Comparison of ENCODE assay signal across 11 cellular contexts in genomic region chr9:84711936-84712335, GRCh38. TPM values are rescaled to one million over a fixed set of nuclear protein-coding genes. Genes with fewer than 3 reads are reported as not detected.
DNase-seq lines count a peak whose midpoint lies in the region; ATAC-seq and TF ChIP-seq lines count a peak whose summit lies in the region.
"Had no signal": no experiment of that assay in that cellular context is flagged by ENCODE, and none has a peak within 500 bp of the region (broad histone marks: within the 10 kb centered on the region; RNA-seq: fewer than 3 reads in every experiment).

No MANE protein-coding gene starts in this region.

- no peak for TF ChIP-seq CTCF in SK-N-SH (IDR thresholded peaks at IDR 0.05)

- DNase-seq in SK-N-SH, result peak; percentile 16
- peak; percentile 86 for DNase-seq in RPMI7951 (ENCODE audit: low read depth)
- DNase-seq in epithelial cell of prostate (ENCODE audit: low read depth, low spot score), result peak; percentile 33
- DNase-seq in NCI-H2029 treated with DMSO at 0.1 percent for 48 hours (lab: John Stamatoyannopoulos, UW), result no peak
- no peak for DNase-seq in activated T-cell treated with anti-CD3 and anti-CD28 coated beads, Interleukin-2, amount 50 U/mL, for 4 hours
- DNase-seq: BE2C had no signal

- peaks cover 0 to 6% of the 10 kb centered on the region in 2 experiments; a peak in 1 of 4 replicates for H3K4me1 ChIP-seq in SK-N-SH (ENCODE audit: control insufficient read depth in 1 of 2, insufficient read depth in 2 of 2, low read depth in 1 of 2, low read length in 1 of 2)
- H3K4me1 ChIP-seq: BE2C had no signal

- H3K4me3 Mint-ChIP-seq in activated T-cell treated with anti-CD3 and anti-CD28 coated beads, Interleukin-2, amount 50 U/mL, for 4 hours, result no peak overlapping the region
- H3K4me3 Mint-ChIP-seq: nephron had no signal

- no peak for ATAC-seq in SK-N-SH treated with all-trans-retinoic acid at 6 μM for 48 hours
- ATAC-seq in activated T-cell treated with anti-CD3 and anti-CD28 coated beads, Interleukin-2, amount 50 U/mL, for 4 hours, result no peak
- ATAC-seq in HG02623 (IDR thresholded peaks at IDR 0.05; ENCODE audit: unreplicated experiment), result no peak

- no peak overlapping the region for H3K9ac ChIP-seq in SK-N-SH

- peak in 1 of 2 experiments; percentile 19; a peak in 1 of 4 replicates for TF ChIP-seq EP300 in SK-N-SH (IDR thresholded peaks at IDR 0.05; ENCODE audit: borderline replicate concordance in 1 of 2, low read depth in 1 of 2, low read length in 1 of 2)

- H3K36me3 Mint-ChIP-seq in activated T-cell treated with anti-CD3 and anti-CD28 coated beads, Interleukin-2, amount 50 U/mL, for 4 hours (ENCODE audit: insufficient read depth), result no peaks in the 10 kb centered on the region

- no peaks in the 10 kb centered on the region for H3K9me3 ChIP-seq in SK-N-SH
- H3K9me3 ChIP-seq: BE2C had no signal

- POLR2A ChIA-PET in SK-N-SH (lab: Yijun Ruan, JAX), result no interaction called here

- H3K36me3 ChIP-seq in SK-N-SH (replicated peaks in 1 of 2; ENCODE audit: control insufficient read depth in 1 of 2, insufficient read depth in 2 of 2, low read length in 1 of 2), result no peaks in the 10 kb centered on the region
- H3K36me3 ChIP-seq: BE2C had no signal

- peaks cover 17% of the 10 kb centered on the region for H3K4me1 Mint-ChIP-seq in activated T-cell treated with anti-CD3 and anti-CD28 coated beads, Interleukin-2, amount 50 U/mL, for 4 hours (ENCODE audit: low read depth)

- no peak for TF ChIP-seq RAD21 in SK-N-SH (IDR thresholded peaks at IDR 0.05; ENCODE audit: low read length)

- CTCF ChIA-PET in SK-N-SH (lab: Yijun Ruan, JAX), result interaction anchor here (1.2 to 1.3 kb wide), 2 partner anchors 14 to 315 kb away, joined by 3 read pairs; no protein-coding TSS in a partner anchor

- WGBS in SK-N-SH (ENCODE audit: low lambda C conversion rate), result 65% methylated on average over 6 of the region's 6 CpGs

- H3K27me3 Mint-ChIP-seq in activated T-cell treated with anti-CD3 and anti-CD28 coated beads, Interleukin-2, amount 50 U/mL, for 4 hours (ENCODE audit: low read depth), result peaks cover 2% of the 10 kb centered on the region

- H3K4me2 ChIP-seq in SK-N-SH, result no peak overlapping the region

- no peaks in the 10 kb centered on the region for H3K27me3 ChIP-seq in SK-N-SH (ENCODE audit: insufficient read depth)
- H3K27me3 ChIP-seq: BE2C had no signal

- no peaks in the 10 kb centered on the region for H3K9me2 ChIP-seq in SK-N-SH

- H3K4me3 ChIP-seq in SK-N-SH (ENCODE audit: low read depth in 2 of 2, low read length in 1 of 2), result no peak overlapping the region

- no peaks in the 10 kb centered on the region for H3K79me2 ChIP-seq in SK-N-SH (ENCODE audit: insufficient read depth)

- H3K27ac ChIP-seq in SK-N-SH (ENCODE audit: low read depth in 2 of 2, low read length in 1 of 2), result no peak overlapping the region
- no peak overlapping the region for H3K27ac ChIP-seq in epithelial cell of prostate
- peak overlapping the region; percentile 27 for H3K27ac ChIP-seq in temporal lobe (ENCODE audit: low read depth, low read length)

- no peak overlapping the region for H2AFZ ChIP-seq in SK-N-SH (ENCODE audit: low read depth)

- H4K20me1 ChIP-seq in SK-N-SH (ENCODE audit: insufficient read depth), result no peaks in the 10 kb centered on the region

- H3K9me3 Mint-ChIP-seq in activated T-cell treated with anti-CD3 and anti-CD28 coated beads, Interleukin-2, amount 50 U/mL, for 4 hours, result no peaks in the 10 kb centered on the region
- H3K9me3 Mint-ChIP-seq: nephron had no signal

- no peaks in the 10 kb centered on the region for H3F3A ChIP-seq in SK-N-SH (replicated peaks; ENCODE audit: insufficient read depth)

TF ChIP-seq in SK-N-SH, 30 proteins besides CTCF, POLR2A, EP300 and RAD21:
- TF ChIP-seq EZH2phosphoT487 (IDR thresholded peaks at IDR 0.05; ENCODE audit: borderline replicate concordance, low read depth) (no peak), ELF1 (IDR thresholded peaks at IDR 0.05) (no peak), TCF12 (IDR thresholded peaks at IDR 0.05) (no peak), RCOR1 (IDR thresholded peaks at IDR 0.05; ENCODE audit: low read length) (0 out of 2 replicates have a peak, but pooled peaks have one; percentile 25)
TF ChIP-seq in SK-N-SH: peak in this region for 1.

TF ChIP-seq in SK-N-SH treated with all-trans-retinoic acid at 6 μM for 48 hours, 23 proteins besides CTCF, POLR2A, EP300 and RAD21:
- TF ChIP-seq CSDC2 (CRISPR knock-in tag; IDR thresholded peaks at IDR 0.05) (no peak), ESRRG (CRISPR knock-in tag; IDR thresholded peaks at IDR 0.05) (no peak), TSHZ2 (CRISPR knock-in tag; IDR thresholded peaks at IDR 0.05) (no peak), ISL1 (CRISPR knock-in tag; IDR thresholded peaks at IDR 0.05) (no peak), ZNF565 (CRISPR knock-in tag; conservative IDR thresholded peaks at IDR 0.05; ENCODE audit: low read depth) (no peak), ARNTL (CRISPR knock-in tag; IDR thresholded peaks at IDR 0.05; ENCODE audit: borderline replicate concordance, low read depth) (no peak), ZFP30 (CRISPR knock-in tag; IDR thresholded peaks at IDR 0.05) (no peak), PPARA (CRISPR knock-in tag; IDR thresholded peaks at IDR 0.05; ENCODE audit: borderline replicate concordance) (no peak), GLIS3 (CRISPR knock-in tag; IDR thresholded peaks at IDR 0.05) (no peak), RARB (CRISPR knock-in tag; IDR thresholded peaks at IDR 0.05) (no peak), OSR1 (CRISPR knock-in tag; IDR thresholded peaks at IDR 0.05) (no peak), TCF4 (CRISPR knock-in tag; IDR thresholded peaks at IDR 0.05; ENCODE audit: borderline replicate concordance) (no peak)

RNA-seq across cellular contexts. Expression of gene NTRK2, which starts 42.4 kb away (rescaled TPM):
- polyA plus RNA-seq in SK-N-SH (2012; rRNA removed), result 0.05 and 0.16 TPM in 2 replicates
- 0.14 and 0.33 TPM in 2 replicates for polyA plus RNA-seq in SK-N-SH (2012; cell fraction: cytosol; rRNA removed)
- polyA plus RNA-seq in SK-N-SH (2012; cell fraction: nucleus; rRNA removed), result 0.09 and 0.12 TPM in 2 replicates
- under 0.01 and 0.20 TPM in 2 replicates for total RNA-seq in RPMI7951 (2014; rRNA removed; shearing (Covaris generic))
- 151 TPM for total RNA-seq in temporal lobe
- total RNA-seq in activated T-cell treated with anti-CD3 and anti-CD28 coated beads, Interleukin-2, amount 50 U/mL, for 4 hours, result under 1 TPM; 0.18 to 0.82 (median 0.38) TPM
- total RNA-seq: fibroblast of villous mesenchyme had no signal

Comparison
In these comparisons a context has a peak if more than half of its experiments do, and no peak if none do; other contexts are left out.
1. DNase-seq: peak in SK-N-SH (single experiment), RPMI7951 (single experiment) and epithelial cell of prostate (single experiment); none in NCI-H2029 treated with DMSO at 0.1 percent for 48 hours (single experiment) and activated T-cell treated with anti-CD3 and anti-CD28 coated beads, Interleukin-2, amount 50 U/mL, for 4 hours (single experiment).
2. RNA of gene NTRK2, which starts 42.4 kb away (total RNA-seq): 151 TPM in temporal lobe (single experiment); 0.18 to 0.82 TPM in activated T-cell treated with anti-CD3 and anti-CD28 coated beads, Interleukin-2, amount 50 U/mL, for 4 hours and under 0.01 to 0.20 TPM in RPMI7951; every median in the first group is over 10 times any median in the second.